ENCODE assay signal across 22 cellular contexts in genomic region chr6:34855463-34855862, GRCh38.
"Had no signal": no experiment of that assay in that cellular context is flagged by ENCODE, and none has a peak within 500 bp of the region (broad histone marks: within the 10 kb centered on the region; RNA-seq: fewer than 3 reads in every experiment).

No MANE protein-coding gene starts in this region.

- ATAC-seq: body of pancreas; gastroesophageal sphincter; heart right ventricle; mucosa of descending colon; naive thymus-derived CD4-positive, alpha-beta T cell; stimulated activated naive B cell treated with anti-CD40 and anti-IgM and Interleukin-4, amounts not matched to agents 10 μg/mL and 1 μg/mL and 100 μg/mL, for 72 hours had no signal

- H3K4me3 Mint-ChIP-seq: activated CD4-positive, alpha-beta T cell treated with anti-CD3 and anti-CD28 coated beads, Interleukin-2, amount 10 ng/mL, durations not matched to agents 7 days and 5 days; activated naive CD8-positive, alpha-beta T cell; central memory CD8-positive, alpha-beta T cell; naive thymus-derived CD4-positive, alpha-beta T cell; stimulated activated naive B cell treated with anti-CD40 and anti-IgM and Interleukin-4, amounts not matched to agents 10 μg/mL and 1 μg/mL and 100 μg/mL, for 72 hours had no signal

- H3K27ac Mint-ChIP-seq: activated CD4-positive, alpha-beta T cell treated with anti-CD3 and anti-CD28 coated beads, Interleukin-2, amount 10 ng/mL, durations not matched to agents 7 days and 5 days; activated naive CD8-positive, alpha-beta T cell; naive thymus-derived CD4-positive, alpha-beta T cell; stimulated activated naive B cell treated with anti-CD40 and anti-IgM and Interleukin-4, amounts not matched to agents 10 μg/mL and 1 μg/mL and 100 μg/mL, for 72 hours had no signal

- H2AFZ ChIP-seq: parathyroid adenoma had no signal

- FAIRE-seq: kidney, TTC549, urothelium cell line had no signal

- H3K9me3 ChIP-seq: body of pancreas, gastroesophageal sphincter, heart right ventricle, left ventricle myocardium inferior, mucosa of descending colon, thyroid gland had no signal

- H3K4me1 ChIP-seq: body of pancreas, gastroesophageal sphincter, heart right ventricle, left ventricle myocardium inferior, parathyroid adenoma, thyroid gland had no signal

- H3K27ac ChIP-seq: body of pancreas, gastroesophageal sphincter, heart right ventricle, left ventricle myocardium inferior, parathyroid adenoma, thyroid gland had no signal

- H3K4me1 Mint-ChIP-seq: activated CD4-positive, alpha-beta T cell treated with anti-CD3 and anti-CD28 coated beads, Interleukin-2, amount 10 ng/mL, durations not matched to agents 7 days and 5 days; stimulated activated naive B cell treated with anti-CD40 and anti-IgM and Interleukin-4, amounts not matched to agents 10 μg/mL and 1 μg/mL and 100 μg/mL, for 72 hours had no signal

- H3K27me3 Mint-ChIP-seq: activated CD4-positive, alpha-beta T cell treated with anti-CD3 and anti-CD28 coated beads, Interleukin-2, amount 10 ng/mL, durations not matched to agents 7 days and 5 days; activated naive CD8-positive, alpha-beta T cell; central memory CD8-positive, alpha-beta T cell; naive thymus-derived CD4-positive, alpha-beta T cell; stimulated activated naive B cell treated with anti-CD40 and anti-IgM and Interleukin-4, amounts not matched to agents 10 μg/mL and 1 μg/mL and 100 μg/mL, for 72 hours had no signal

- DNase-seq: activated CD4-positive, alpha-beta T cell treated with anti-CD3 and anti-CD28 coated beads, Interleukin-2, amount 10 ng/mL, durations not matched to agents 7 days and 5 days; activated CD8-positive, alpha-beta memory T cell treated with anti-CD3 and anti-CD28 coated beads for 24 hours; activated gamma-delta T cell treated with Interleukin-2 at 50 U/mL for 16 hours; amygdala; body of pancreas; cortex of kidney; effector CD4-positive, alpha-beta T cell; heart right ventricle; kidney; left ventricle myocardium inferior; mucosa of descending colon; naive thymus-derived CD4-positive, alpha-beta T cell; retina; stimulated activated CD4-positive, alpha-beta T cell treated with anti-CD3 and anti-CD28 coated beads, Interleukin-2, amount 100 ng/mL, for 48 hours; stimulated activated naive B cell treated with anti-CD40 and anti-IgM and Interleukin-4, amounts not matched to agents 10 μg/mL and 1 μg/mL and 100 μg/mL, for 72 hours; thyroid gland had no signal

- H3K4me3 ChIP-seq: body of pancreas, gastroesophageal sphincter, heart right ventricle, left ventricle myocardium inferior, mucosa of descending colon, thyroid gland had no signal

- H3K9ac ChIP-seq: parathyroid adenoma had no signal

- H3K27me3 ChIP-seq: body of pancreas, gastroesophageal sphincter, heart right ventricle, thyroid gland had no signal

- H3K9me3 Mint-ChIP-seq: activated CD4-positive, alpha-beta T cell treated with anti-CD3 and anti-CD28 coated beads, Interleukin-2, amount 10 ng/mL, durations not matched to agents 7 days and 5 days; central memory CD8-positive, alpha-beta T cell; naive thymus-derived CD4-positive, alpha-beta T cell; stimulated activated naive B cell treated with anti-CD40 and anti-IgM and Interleukin-4, amounts not matched to agents 10 μg/mL and 1 μg/mL and 100 μg/mL, for 72 hours had no signal
